8 cellular contexts compared by ENCODE assay signal in the genomic region with DNA sequence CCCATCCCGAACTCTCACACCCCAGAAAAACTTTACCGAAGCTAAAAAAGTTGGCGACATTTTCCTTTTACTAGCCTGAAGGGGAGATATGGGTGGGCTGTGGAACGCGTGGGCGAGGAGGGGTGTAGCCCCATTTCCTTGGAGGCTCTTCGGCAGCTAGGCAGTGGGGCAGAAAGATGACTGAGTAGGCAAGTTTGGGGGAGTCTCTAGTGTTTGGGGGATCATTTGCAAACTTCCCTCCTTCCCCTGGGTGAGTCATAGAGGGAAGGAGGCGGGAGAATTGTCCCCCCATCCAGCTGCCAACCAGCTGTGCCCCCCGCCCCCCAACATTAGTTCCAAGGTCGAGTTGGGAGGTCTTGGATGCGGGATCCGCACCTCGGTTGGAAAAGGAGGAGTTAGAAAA. TPM values are rescaled to one million over a fixed set of nuclear protein-coding genes. Genes with fewer than 3 reads are reported as not detected.
DNase-seq lines count a peak whose midpoint lies in the region; ATAC-seq and TF ChIP-seq lines count a peak whose summit lies in the region.

No MANE protein-coding gene starts in this region.

- peak overlapping the region; percentile 48 to 61; a peak in 2 of 4 replicates for H3K27ac ChIP-seq in SK-N-SH (ENCODE audit: low read depth in 2 of 2, low read length in 1 of 2)
- peak overlapping the region; percentile 55 for H3K27ac ChIP-seq in rectal smooth muscle tissue (ENCODE audit: low read depth, low read length)

- peak overlapping the region; percentile 94 for H3K4me2 ChIP-seq in SK-N-SH

- H3K36me3 ChIP-seq in SK-N-SH (replicated peaks in 1 of 2; ENCODE audit: control insufficient read depth in 1 of 2, insufficient read depth in 2 of 2, low read length in 1 of 2) (no peaks in the 10 kb centered on the region), rectal smooth muscle tissue (ENCODE audit: control insufficient read depth, insufficient read depth, low read length) (no peaks in the 10 kb centered on the region)

- in situ Hi-C loops in GM13977 (cut with MboI; ENCODE audit: low pct_unique_long_range_greater_than_20kb, low sequenced_read_pairs, unreplicated experiment) = no loop called here

- peak overlapping the region; percentile 60 to 90 for H3K4me3 ChIP-seq in SK-N-SH (ENCODE audit: low read depth in 2 of 2, low read length in 1 of 2)
- H3K4me3 ChIP-seq in fibroblast of pulmonary artery (replicated peaks; ENCODE audit: low read depth, low read length) = peak overlapping the region; percentile 66
- peak overlapping the region; percentile 85 for H3K4me3 ChIP-seq in rectal smooth muscle tissue (ENCODE audit: low read length)

- no peaks in the 10 kb centered on the region for H3K9me2 ChIP-seq in SK-N-SH

- H3F3A ChIP-seq in SK-N-SH (replicated peaks; ENCODE audit: insufficient read depth) = peaks cover 5% of the 10 kb centered on the region

- H3K9ac ChIP-seq in SK-N-SH = peak overlapping the region; percentile 35; the same call in 1 of the 2 replicates
- peak overlapping the region; percentile 30 for H3K9ac ChIP-seq in rectal smooth muscle tissue (ENCODE audit: low read length)

- no peak for ATAC-seq in GM18505 (IDR thresholded peaks at IDR 0.05; ENCODE audit: unreplicated experiment)
- ATAC-seq in HG03439 (IDR thresholded peaks at IDR 0.05; ENCODE audit: unreplicated experiment) = no peak

- CTCF ChIA-PET in SK-N-SH (lab: Yijun Ruan, JAX) = interaction anchor here (0.6 to 13.7 kb wide), 31 partner anchors 8 to 1530 kb away, joined by 3 to 391 read pairs (median 4); a partner anchor contains a TSS

- H3K4me1 ChIP-seq in SK-N-SH (ENCODE audit: control insufficient read depth in 1 of 2, insufficient read depth in 2 of 2, low read depth in 1 of 2, low read length in 1 of 2) (peaks cover 0 to 20% of the 10 kb centered on the region in 2 experiments; a peak in 2 of 4 replicates), rectal smooth muscle tissue (ENCODE audit: control insufficient read depth, insufficient read depth, low read length) (peaks cover 13% of the 10 kb centered on the region)

- H3K79me2 ChIP-seq in SK-N-SH (ENCODE audit: insufficient read depth) = no peaks in the 10 kb centered on the region

- TF ChIP-seq CTCF in GM13977 (IDR thresholded peaks at IDR 0.05; ENCODE audit: extremely low read depth, insufficient read depth, missing control alignments) (no peak), SK-N-SH (IDR thresholded peaks at IDR 0.05) (no peak), fibroblast of pulmonary artery (IDR thresholded peaks at IDR 0.05; ENCODE audit: low read length, missing control alignments) (no peak)

- no peak for TF ChIP-seq POLR2A in GM18505 (IDR thresholded peaks at IDR 0.05; ENCODE audit: borderline replicate concordance, extremely low read depth, insufficient read depth, insufficient read length)

- H3K9me3 ChIP-seq in SK-N-SH = no peaks in the 10 kb centered on the region

- 0% methylated on average over 7 of the region's 13 CpGs for WGBS in SK-N-SH (ENCODE audit: low lambda C conversion rate)

- POLR2A ChIA-PET in SK-N-SH (lab: Yijun Ruan, JAX) = no interaction called here

- TF ChIP-seq EP300 in SK-N-SH (IDR thresholded peaks at IDR 0.05; ENCODE audit: borderline replicate concordance in 1 of 2, low read depth in 1 of 2, low read length in 1 of 2) = no peak

- peak overlapping the region; percentile 84; the same call in 1 of the 2 replicates for H2AFZ ChIP-seq in SK-N-SH (ENCODE audit: low read depth)

- H3K27me3 ChIP-seq in SK-N-SH (ENCODE audit: insufficient read depth) (peaks cover 9% of the 10 kb centered on the region; the same call in 1 of the 2 replicates), rectal smooth muscle tissue (ENCODE audit: control insufficient read depth, insufficient read depth, low read length) (peaks cover 5% of the 10 kb centered on the region)

- no peak for TF ChIP-seq RAD21 in SK-N-SH (IDR thresholded peaks at IDR 0.05; ENCODE audit: low read length)

- DNase-seq in GM13977 (ENCODE audit: low spot score) (peak; percentile 59), SK-N-SH (no peak), fibroblast of pulmonary artery (ENCODE audit: low read depth) (no peak), NCI-H345 treated with DMSO at 0.1 percent for 48 hours (lab: John Stamatoyannopoulos, UW; ENCODE audit: unreplicated experiment) (no peak), NCI-H187 treated with DMSO at 0.1 percent for 48 hours (lab: John Stamatoyannopoulos, UW) (no peak)

- H4K20me1 ChIP-seq in SK-N-SH (ENCODE audit: insufficient read depth) = no peaks in the 10 kb centered on the region

TF ChIP-seq in SK-N-SH, 30 proteins besides CTCF, POLR2A, EP300 and RAD21 (continues in another document):
- TF ChIP-seq RCOR1 (IDR thresholded peaks at IDR 0.05; ENCODE audit: low read length) (no peak), FOSL2 (IDR thresholded peaks at IDR 0.05; ENCODE audit: borderline replicate concordance, low read depth) (no peak), YY1 (IDR thresholded peaks at IDR 0.05; ENCODE audit: low read depth) (no peak), NRF1 (IDR thresholded peaks at IDR 0.05; ENCODE audit: low read depth, low read length) (no peak), GABPA (IDR thresholded peaks at IDR 0.05; ENCODE audit: low read depth) (no peak), RFX5 (IDR thresholded peaks at IDR 0.05; ENCODE audit: low read length) (no peak), CHD2 (IDR thresholded peaks at IDR 0.05; ENCODE audit: low read length, partially characterized antibody) (no peak), SMC3 (IDR thresholded peaks at IDR 0.05; ENCODE audit: low read depth, low read length) (no peak)
- TF ChIP-seq, protein P1, sequence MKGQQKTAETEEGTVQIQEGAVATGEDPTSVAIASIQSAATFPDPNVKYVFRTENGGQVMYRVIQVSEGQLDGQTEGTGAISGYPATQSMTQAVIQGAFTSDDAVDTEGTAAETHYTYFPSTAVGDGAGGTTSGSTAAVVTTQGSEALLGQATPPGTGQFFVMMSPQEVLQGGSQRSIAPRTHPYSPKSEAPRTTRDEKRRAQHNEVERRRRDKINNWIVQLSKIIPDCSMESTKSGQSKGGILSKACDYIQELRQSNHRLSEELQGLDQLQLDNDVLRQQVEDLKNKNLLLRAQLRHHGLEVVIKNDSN (IDR thresholded peaks at IDR 0.05; ENCODE audit: borderline replicate concordance, low read depth) = no peak
- TF ChIP-seq, protein P2, sequence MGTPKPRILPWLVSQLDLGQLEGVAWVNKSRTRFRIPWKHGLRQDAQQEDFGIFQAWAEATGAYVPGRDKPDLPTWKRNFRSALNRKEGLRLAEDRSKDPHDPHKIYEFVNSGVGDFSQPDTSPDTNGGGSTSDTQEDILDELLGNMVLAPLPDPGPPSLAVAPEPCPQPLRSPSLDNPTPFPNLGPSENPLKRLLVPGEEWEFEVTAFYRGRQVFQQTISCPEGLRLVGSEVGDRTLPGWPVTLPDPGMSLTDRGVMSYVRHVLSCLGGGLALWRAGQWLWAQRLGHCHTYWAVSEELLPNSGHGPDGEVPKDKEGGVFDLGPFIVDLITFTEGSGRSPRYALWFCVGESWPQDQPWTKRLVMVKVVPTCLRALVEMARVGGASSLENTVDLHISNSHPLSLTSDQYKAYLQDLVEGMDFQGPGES (IDR thresholded peaks at IDR 0.05; ENCODE audit: low read depth, low read length) = no peak
- TF ChIP-seq, protein P3, sequence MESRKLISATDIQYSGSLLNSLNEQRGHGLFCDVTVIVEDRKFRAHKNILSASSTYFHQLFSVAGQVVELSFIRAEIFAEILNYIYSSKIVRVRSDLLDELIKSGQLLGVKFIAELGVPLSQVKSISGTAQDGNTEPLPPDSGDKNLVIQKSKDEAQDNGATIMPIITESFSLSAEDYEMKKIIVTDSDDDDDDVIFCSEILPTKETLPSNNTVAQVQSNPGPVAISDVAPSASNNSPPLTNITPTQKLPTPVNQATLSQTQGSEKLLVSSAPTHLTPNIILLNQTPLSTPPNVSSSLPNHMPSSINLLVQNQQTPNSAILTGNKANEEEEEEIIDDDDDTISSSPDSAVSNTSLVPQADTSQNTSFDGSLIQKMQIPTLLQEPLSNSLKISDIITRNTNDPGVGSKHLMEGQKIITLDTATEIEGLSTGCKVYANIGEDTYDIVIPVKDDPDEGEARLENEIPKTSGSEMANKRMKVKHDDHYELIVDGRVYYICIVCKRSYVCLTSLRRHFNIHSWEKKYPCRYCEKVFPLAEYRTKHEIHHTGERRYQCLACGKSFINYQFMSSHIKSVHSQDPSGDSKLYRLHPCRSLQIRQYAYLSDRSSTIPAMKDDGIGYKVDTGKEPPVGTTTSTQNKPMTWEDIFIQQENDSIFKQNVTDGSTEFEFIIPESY (IDR thresholded peaks at IDR 0.05; ENCODE audit: borderline replicate concordance, low read depth) = no peak

RNA-seq across cellular contexts. Expression of a gene that starts 2.3 kb away (rescaled TPM):
- 0.67 and 0.90 TPM in 2 replicates for polyA plus RNA-seq in SK-N-SH (2012; rRNA removed)
- polyA plus RNA-seq in SK-N-SH (2012; cell fraction: cytosol; rRNA removed) = 0.26 and 0.33 TPM in 2 replicates
- 2.6 and 2.8 TPM in 2 replicates for polyA plus RNA-seq in SK-N-SH (2012; cell fraction: nucleus; rRNA removed)

RNA-seq across cellular contexts. Expression of a gene that starts 6.8 kb away (rescaled TPM):
- polyA plus RNA-seq in SK-N-SH (2012; rRNA removed) = 0.03 and 0.08 TPM in 2 replicates
- 0.01 and 0.07 TPM in 2 replicates for polyA plus RNA-seq in SK-N-SH (2012; cell fraction: cytosol; rRNA removed)
- 0.13 and 0.58 TPM in 2 replicates for polyA plus RNA-seq in SK-N-SH (2012; cell fraction: nucleus; rRNA removed)

RNA-seq across cellular contexts. Expression of a gene that starts 17.8 kb away (rescaled TPM):
- polyA plus RNA-seq in SK-N-SH (2012; rRNA removed) = 0.66 and 1.0 TPM in 2 replicates
- 0.14 and 0.50 TPM in 2 replicates for polyA plus RNA-seq in SK-N-SH (2012; cell fraction: cytosol; rRNA removed)
- 2.3 and 4.5 TPM in 2 replicates for polyA plus RNA-seq in SK-N-SH (2012; cell fraction: nucleus; rRNA removed)

RNA-seq across cellular contexts. Expression of a gene that starts 26.0 kb away (rescaled TPM):
- polyA plus RNA-seq in SK-N-SH (2012; rRNA removed) = 158 and 193 TPM in 2 replicates
- polyA plus RNA-seq in SK-N-SH (2012; cell fraction: cytosol; rRNA removed) = 85.9 and 105 TPM in 2 replicates
- polyA plus RNA-seq in SK-N-SH (2012; cell fraction: nucleus; rRNA removed) = 685 and 718 TPM in 2 replicates

RNA-seq across cellular contexts. Expression of a gene that starts 27.3 kb away (rescaled TPM):
- 0.08 and 0.10 TPM in 2 replicates for polyA plus RNA-seq in SK-N-SH (2012; rRNA removed)
- polyA plus RNA-seq in SK-N-SH (2012; cell fraction: cytosol; rRNA removed) = 0.04 and 0.05 TPM in 2 replicates
- 0.02 TPM in 1 of 2 replicates, not detected in the other for polyA plus RNA-seq in SK-N-SH (2012; cell fraction: nucleus; rRNA removed)
